1 cellular context compared by ENCODE assay signal in genomic region chr14:55107766-55108554, GRCh38.
A peak's percentile ranks its signal among the peaks of the same experiment; 100 is the strongest.
TF ChIP-seq lines count a peak whose summit lies in the region.

No MANE protein-coding gene starts in this region.

TF ChIP-seq in HEK293, 187 proteins besides CTCF, POLR2A, EP300 and RAD21 (continued from another document and continues in another):
- TF ChIP-seq REST (tag by site-specific recombination; IDR thresholded peaks at IDR 0.05) (no peak), ZNF324 (tag by site-specific recombination; IDR thresholded peaks at IDR 0.05) (peak; percentile 45; the same call in 1 of the 2 replicates), ZNF521 (tag by site-specific recombination; IDR thresholded peaks at IDR 0.05) (no peak), HOXC10 (CRISPR knock-in tag; IDR thresholded peaks at IDR 0.05) (no peak), ZNF169 (tag by site-specific recombination; IDR thresholded peaks at IDR 0.05) (no peak), PRDM1 (tag by site-specific recombination; IDR thresholded peaks at IDR 0.05) (0 out of 2 replicates have a peak, but pooled peaks have one; percentile 0), KLF16 (tag by site-specific recombination; IDR thresholded peaks at IDR 0.05) (no peak), PRDM4 (tag by site-specific recombination; IDR thresholded peaks at IDR 0.05) (no peak), ZNF398 (tag by site-specific recombination; IDR thresholded peaks at IDR 0.05) (peak; percentile 19; the same call in 1 of the 2 replicates), ZNF670 (tag by site-specific recombination; IDR thresholded peaks at IDR 0.05; ENCODE audit: low read depth) (no peak), ZNF843 (tag by site-specific recombination; IDR thresholded peaks at IDR 0.05) (no peak), PRDM2 (tag by site-specific recombination; IDR thresholded peaks at IDR 0.05; ENCODE audit: borderline replicate concordance) (no peak), ZBTB8A (tag by site-specific recombination; IDR thresholded peaks at IDR 0.05) (no peak), ZBTB11 (tag by site-specific recombination; conservative IDR thresholded peaks at IDR 0.05; ENCODE audit: low read depth) (no peak), ZNF311 (tag by site-specific recombination; IDR thresholded peaks at IDR 0.05; ENCODE audit: borderline replicate concordance) (no peak), ZBTB26 (tag by site-specific recombination; optimal IDR thresholded peaks at IDR 0.05) (peak; percentile 21), ZNF426 (tag by site-specific recombination; IDR thresholded peaks at IDR 0.05) (no peak), ZBTB49 (tag by site-specific recombination; IDR thresholded peaks at IDR 0.05; ENCODE audit: low read depth) (no peak), ZNF146 (tag by site-specific recombination; IDR thresholded peaks at IDR 0.05) (no peak), ZNF626 (tag by site-specific recombination; IDR thresholded peaks at IDR 0.05) (no peak), ZNF600 (tag by site-specific recombination; IDR thresholded peaks at IDR 0.05) (peak; percentile 71; the same call in 1 of the 2 replicates), SCRT1 (tag by site-specific recombination; IDR thresholded peaks at IDR 0.05; ENCODE audit: borderline replicate concordance) (no peak), BCL6B (tag by site-specific recombination; IDR thresholded peaks at IDR 0.05) (no peak), ZBTB48 (tag by site-specific recombination; IDR thresholded peaks at IDR 0.05) (peak; percentile 88; the same call in 1 of the 2 replicates), REPIN1 (tag by site-specific recombination; IDR thresholded peaks at IDR 0.05; ENCODE audit: low read depth) (no peak), ZNF768 (tag by site-specific recombination; IDR thresholded peaks at IDR 0.05) (no peak), ZFHX2 (tag by site-specific recombination; conservative IDR thresholded peaks at IDR 0.05) (peak; percentile 98), ZNF266 (tag by site-specific recombination; IDR thresholded peaks at IDR 0.05; ENCODE audit: low read depth) (no peak), KLF7 (tag by site-specific recombination; IDR thresholded peaks at IDR 0.05; ENCODE audit: borderline replicate concordance) (no peak), ZBTB17 (tag by site-specific recombination; IDR thresholded peaks at IDR 0.05) (peak; percentile 86), ZNF501 (tag by site-specific recombination; IDR thresholded peaks at IDR 0.05) (peak; percentile 47; the same call in 1 of the 2 replicates), HOXD13 (CRISPR knock-in tag; IDR thresholded peaks at IDR 0.05; ENCODE audit: borderline replicate concordance) (no peak), ZNF175 (tag by site-specific recombination; IDR thresholded peaks at IDR 0.05) (no peak), FEZF1 (tag by site-specific recombination; IDR thresholded peaks at IDR 0.05) (no peak), ZNF112 (tag by site-specific recombination; IDR thresholded peaks at IDR 0.05) (no peak)
